Comparison of ENCODE assay signal across 21 cellular contexts in the genomic region with DNA sequence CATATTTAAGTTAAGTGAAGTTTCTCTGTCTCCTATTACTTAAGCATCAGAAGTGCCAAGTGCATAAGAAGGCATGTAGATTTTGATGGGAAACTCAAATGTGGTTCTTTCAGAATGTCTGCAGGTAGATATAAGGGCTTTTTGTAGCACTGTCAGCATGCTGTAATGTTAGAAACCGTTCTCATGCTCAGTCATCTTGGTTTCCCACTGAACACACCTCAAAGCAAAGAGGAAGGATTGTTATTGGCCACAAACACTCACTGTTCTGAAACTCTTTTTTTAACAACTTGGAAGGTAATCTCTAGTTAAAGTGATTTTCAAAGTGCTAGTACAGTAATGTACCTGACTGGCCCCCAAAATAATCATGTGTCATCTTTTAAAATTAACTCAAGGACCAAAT.
"Had no signal": no experiment of that assay in that cellular context is flagged by ENCODE, and none has a peak within 500 bp of the region (broad histone marks: within the 10 kb centered on the region; RNA-seq: fewer than 3 reads in every experiment).

No MANE protein-coding gene starts in this region.

- ATAC-seq: activated CD8-positive, alpha-beta memory T cell treated with anti-CD3 and anti-CD28 coated beads, Interleukin-2, amount 10 ng/mL, durations not matched to agents 7 days and 5 days; activated T-cell treated with anti-CD3 and anti-CD28 coated beads, Interleukin-2, amount 50 U/mL, for 4 hours; PC-3 had no signal

- H3K9me3 Mint-ChIP-seq: activated naive CD4-positive, alpha-beta T cell treated with anti-CD3 and anti-CD28 coated beads, Interleukin-2, amount 10 ng/mL, durations not matched to agents 7 days and 5 days; activated naive CD8-positive, alpha-beta T cell treated with anti-CD3 and anti-CD28 coated beads for 36 hours; activated T-cell treated with anti-CD3 and anti-CD28 coated beads, Interleukin-2, amount 50 U/mL, for 4 hours; activated T-helper 2 cell treated with anti-CD3 and anti-CD28 coated beads, Interferon-gamma antibody, Interleukin-2, Interleukin-4, amounts not matched to agents 10 μg/mL and 5 μg/mL and 100 μg/mL, durations not matched to agents 14 hours and 24 hours and 36 hours; T-helper 1 cell treated with Interleukin-12 subunit alpha and Interleukin-12 subunit beta and Interleukin-4 antibody, amounts not matched to agents 30 μg/mL and 1 μg/mL, for 36 hours had no signal

- H3K4me3 Mint-ChIP-seq: activated CD8-positive, alpha-beta memory T cell treated with anti-CD3 and anti-CD28 coated beads, Interleukin-2, amount 10 ng/mL, durations not matched to agents 7 days and 5 days; activated naive CD4-positive, alpha-beta T cell treated with anti-CD3 and anti-CD28 coated beads, Interleukin-2, amount 10 ng/mL, durations not matched to agents 7 days and 5 days; activated naive CD8-positive, alpha-beta T cell treated with anti-CD3 and anti-CD28 coated beads for 36 hours; activated T-cell treated with anti-CD3 and anti-CD28 coated beads, Interleukin-2, amount 50 U/mL, for 4 hours; T-helper 1 cell treated with Interleukin-12 subunit alpha and Interleukin-12 subunit beta and Interleukin-4 antibody, amounts not matched to agents 30 μg/mL and 1 μg/mL, for 36 hours had no signal

- H3K4me1 Mint-ChIP-seq: activated naive CD4-positive, alpha-beta T cell treated with anti-CD3 and anti-CD28 coated beads, Interleukin-2, amount 10 ng/mL, durations not matched to agents 7 days and 5 days; activated naive CD8-positive, alpha-beta T cell treated with anti-CD3 and anti-CD28 coated beads for 36 hours had no signal

- FAIRE-seq: colon had no signal

- H3K27me3 Mint-ChIP-seq: activated CD8-positive, alpha-beta memory T cell treated with anti-CD3 and anti-CD28 coated beads, Interleukin-2, amount 10 ng/mL, durations not matched to agents 7 days and 5 days; activated naive CD4-positive, alpha-beta T cell treated with anti-CD3 and anti-CD28 coated beads, Interleukin-2, amount 10 ng/mL, durations not matched to agents 7 days and 5 days had no signal

- DNase-seq: activated CD4-positive, alpha-beta T cell treated with anti-CD3 and anti-CD28 coated beads for 48 hours; activated CD4-positive, alpha-beta T cell treated with anti-CD3 and anti-CD28 coated beads, Interleukin-2, amount 50 U/mL, for 4 hours; activated CD4-positive, CD25-positive, alpha-beta regulatory T cell treated with anti-CD3 and anti-CD28 coated beads, Interleukin-2, amount 50 U/mL, for 72 hours; activated CD8-positive, alpha-beta memory T cell treated with anti-CD3 and anti-CD28 coated beads, Interleukin-2, amount 10 ng/mL, durations not matched to agents 7 days and 5 days; activated gamma-delta T cell treated with Interleukin-2 at 50 U/mL for 16 hours; activated naive CD4-positive, alpha-beta T cell treated with anti-CD3 and anti-CD28 coated beads, Interleukin-2, amount 10 ng/mL, durations not matched to agents 7 days and 5 days; activated naive CD8-positive, alpha-beta T cell treated with anti-CD3 and anti-CD28 coated beads for 36 hours; activated T-cell treated with anti-CD3 and anti-CD28 coated beads, Interleukin-2, amount 50 U/mL, for 4 hours; cerebellar nuclear complex; MV-4-11; NCI-H1092 treated with DMSO at 0.1 percent for 48 hours; NCI-H1417 treated with DMSO at 0.1 percent for 48 hours; NCI-H1694 treated with DMSO at 0.1 percent for 48 hours; NCI-H2029 treated with DMSO at 0.1 percent for 48 hours; NCI-H446; NCI-H524; PC-3; SHP77 treated with DMSO at 0.1 percent for 48 hours had no signal

- H3K27ac Mint-ChIP-seq: activated CD8-positive, alpha-beta memory T cell treated with anti-CD3 and anti-CD28 coated beads, Interleukin-2, amount 10 ng/mL, durations not matched to agents 7 days and 5 days; activated naive CD4-positive, alpha-beta T cell treated with anti-CD3 and anti-CD28 coated beads, Interleukin-2, amount 10 ng/mL, durations not matched to agents 7 days and 5 days; activated naive CD8-positive, alpha-beta T cell treated with anti-CD3 and anti-CD28 coated beads for 36 hours; activated T-helper 2 cell treated with anti-CD3 and anti-CD28 coated beads, Interferon-gamma antibody, Interleukin-2, Interleukin-4, amounts not matched to agents 10 μg/mL and 5 μg/mL and 100 μg/mL, durations not matched to agents 14 hours and 24 hours and 36 hours; T-helper 1 cell treated with Interleukin-12 subunit alpha and Interleukin-12 subunit beta and Interleukin-4 antibody, amounts not matched to agents 30 μg/mL and 1 μg/mL, for 36 hours had no signal

- H3K36me3 Mint-ChIP-seq: activated CD8-positive, alpha-beta memory T cell treated with anti-CD3 and anti-CD28 coated beads, Interleukin-2, amount 10 ng/mL, durations not matched to agents 7 days and 5 days; activated naive CD4-positive, alpha-beta T cell treated with anti-CD3 and anti-CD28 coated beads, Interleukin-2, amount 10 ng/mL, durations not matched to agents 7 days and 5 days; activated naive CD8-positive, alpha-beta T cell treated with anti-CD3 and anti-CD28 coated beads for 36 hours had no signal
